In the genomic region with DNA sequence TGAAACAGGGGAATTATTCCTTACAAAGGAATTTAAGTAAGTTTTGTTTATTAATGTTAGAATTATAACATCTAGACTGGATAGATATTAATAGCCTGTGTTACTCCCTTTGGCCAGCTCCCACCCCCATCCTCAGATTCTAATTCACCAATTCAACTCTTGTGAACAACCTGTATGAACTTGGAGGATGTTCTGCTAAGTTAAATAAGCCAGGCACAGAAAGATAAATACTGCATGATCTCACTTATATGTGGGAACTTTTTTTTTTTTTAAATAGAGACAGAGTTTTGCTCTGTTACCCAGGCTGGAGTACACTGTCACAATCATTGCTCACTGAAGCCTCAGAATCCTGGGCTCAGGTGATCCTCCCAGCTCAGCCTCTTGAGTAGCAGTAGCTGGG, we compare ENCODE assay signal across 8 cellular contexts.
"Had no signal": no experiment of that assay in that cellular context is flagged by ENCODE, and none has a peak within 500 bp of the region (broad histone marks: within the 10 kb centered on the region; RNA-seq: fewer than 3 reads in every experiment).

No MANE protein-coding gene starts in this region.

- H3K27ac ChIP-seq: GM23248, HL-60 had no signal

- H3K4me1 ChIP-seq: HAP-1 had no signal

- H3K4me3 ChIP-seq: GM23248, HAP-1 had no signal

- H2AFZ ChIP-seq: GM23248 had no signal

- H3K27ac Mint-ChIP-seq: HFFc6 had no signal

- H3K9me3 ChIP-seq: HAP-1 had no signal

- DNase-seq: GM23248, GOT3, H7, HFFc6 had no signal

- H3K36me3 ChIP-seq: HAP-1 had no signal

- ATAC-seq: HCT116, HepG2 had no signal

- H3K4me3 Mint-ChIP-seq: HFFc6 had no signal

- H3K9ac ChIP-seq: GM23248 had no signal

- H3K9me3 Mint-ChIP-seq: HFFc6 had no signal
